In genomic region chr17:17007891-17008290, GRCh38 we compare ENCODE assay signal across 15 cellular contexts. TPM values are rescaled to one million over a fixed set of nuclear protein-coding genes. Genes with fewer than 3 reads are reported as not detected.
"Had no signal": no experiment of that assay in that cellular context is flagged by ENCODE, and none has a peak within 500 bp of the region (broad histone marks: within the 10 kb centered on the region; RNA-seq: fewer than 3 reads in every experiment).

No MANE protein-coding gene starts in this region.

RNA-seq across cellular contexts. Expression of gene TNFRSF13B, which starts 36.0 kb away (rescaled TPM):
- total RNA-seq: fibroblast of lung, frontal cortex, glomerular endothelial cell, heart left ventricle, left lobe of liver, lower leg skin, mammary epithelial cell, mesenteric fat pad, ovary, posterior vena cava, right atrium auricular region, sigmoid colon, subcutaneous adipose tissue, testis, tibial nerve had no signal
